Comparison of ENCODE assay signal across 17 cellular contexts in the genomic region with DNA sequence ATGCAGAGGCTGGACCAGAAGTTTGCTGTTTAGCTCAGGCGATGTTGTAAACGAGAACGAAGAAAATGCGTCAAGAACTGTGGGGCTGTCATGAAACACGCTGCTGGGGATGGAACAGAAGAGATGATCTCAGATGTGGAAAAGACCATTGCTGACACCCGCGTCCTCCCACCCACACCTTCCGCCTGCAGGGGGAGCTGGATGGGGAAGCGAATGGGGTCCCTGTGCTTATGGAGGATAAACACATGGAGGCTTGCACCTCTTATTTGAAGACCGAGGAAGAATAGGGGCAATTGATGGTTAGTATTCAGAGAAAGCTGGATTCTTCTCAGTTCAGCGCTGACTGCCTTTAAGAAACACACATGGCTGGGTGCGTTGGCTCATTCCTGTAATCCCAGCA.
A peak's percentile ranks its signal among the peaks of the same experiment; 100 is the strongest.
DNase-seq lines count a peak whose midpoint lies in the region; ATAC-seq, FAIRE-seq and TF ChIP-seq lines count a peak whose summit lies in the region.
"Had no signal": no experiment of that assay in that cellular context is flagged by ENCODE, and none has a peak within 500 bp of the region (broad histone marks: within the 10 kb centered on the region; RNA-seq: fewer than 3 reads in every experiment).

No MANE protein-coding gene starts in this region.

- POLR2A ChIA-PET in HepG2 (lab: Yijun Ruan, JAX) = no interaction called here
- POLR2A ChIA-PET in WTC11 (lab: Charles Lee) = no interaction called here

- H3K27ac ChIP-seq in HepG2 (ENCODE audit: extremely low read length, insufficient read depth, low read length) = no peak overlapping the region
- no peak overlapping the region for H3K27ac ChIP-seq in right lobe of liver
- H3K27ac ChIP-seq: BLaER1 had no signal

- H3K4me2 ChIP-seq in HepG2 (ENCODE audit: low read depth, low read length) = no peak overlapping the region
- H3K4me2 ChIP-seq: BLaER1 had no signal

- no peak for FAIRE-seq in HepG2 (lab: Jason Lieb, UNC)
- FAIRE-seq: HTR-8/SVneo had no signal

- H2AFZ ChIP-seq in HepG2 (ENCODE audit: low read length) = no peak overlapping the region

- ATAC-seq in HepG2 (no peak), right lobe of liver (no peak), WTC11 (no peak; the same call in 1 of the 2 replicates)
- ATAC-seq: CD8-positive, alpha-beta T cell had no signal

- H3K27me3 ChIP-seq in HepG2 (ENCODE audit: control insufficient read depth in 1 of 2, insufficient read depth in 2 of 2, low read length in 2 of 2) = no peaks in the 10 kb centered on the region
- no peaks in the 10 kb centered on the region for H3K27me3 ChIP-seq in right lobe of liver
- H3K27me3 ChIP-seq: BLaER1 had no signal

- TF ChIP-seq CTCF in HepG2 (CRISPR knock-in tag; IDR thresholded peaks at IDR 0.05) (0 out of 2 replicates have a peak, but pooled peaks have one; percentile 12), right lobe of liver (IDR thresholded peaks at IDR 0.05) (no peak), WTC11 (IDR thresholded peaks at IDR 0.05) (no peak), chondrocyte (IDR thresholded peaks at IDR 0.05) (no peak)

- H3K36me3 Mint-ChIP-seq in WTC11 (peaks cover 25% of the 10 kb centered on the region), chondrocyte (ENCODE audit: low read depth) (peaks cover 20% of the 10 kb centered on the region)

- H3K36me3 ChIP-seq in HepG2 (replicated peaks in 1 of 2; ENCODE audit: control insufficient read depth in 1 of 2, insufficient read depth in 2 of 2, low read length in 2 of 2) = peaks cover 3 to 18% of the 10 kb centered on the region in 2 experiments; a peak in 4 of 5 replicates
- H3K36me3 ChIP-seq in right lobe of liver = no peaks in the 10 kb centered on the region

- no peak for TF ChIP-seq POLR2A in HepG2 (IDR thresholded peaks at IDR 0.05; ENCODE audit: insufficient read depth in 1 of 2, low read depth in 2 of 2, low read length in 2 of 2)
- no peak for TF ChIP-seq POLR2A in right lobe of liver (IDR thresholded peaks at IDR 0.05)

- TF ChIP-seq EP300 in HepG2 (IDR thresholded peaks at IDR 0.05; ENCODE audit: low read depth in 2 of 2, low read length in 2 of 2) (no peak), HepG2 (CRISPR knock-in tag; IDR thresholded peaks at IDR 0.05; ENCODE audit: borderline replicate concordance) (no peak)

- no peaks in the 10 kb centered on the region for H3K4me1 ChIP-seq in HepG2 (ENCODE audit: insufficient read depth, low read length)
- H3K4me1 ChIP-seq in right lobe of liver = no peaks in the 10 kb centered on the region
- H3K4me1 ChIP-seq: BLaER1 had no signal

- H3K4me3 Mint-ChIP-seq in WTC11 (no peak overlapping the region), chondrocyte (ENCODE audit: unreplicated experiment) (no peak overlapping the region)
- H3K4me3 Mint-ChIP-seq: CD8-positive, alpha-beta T cell had no signal

- in situ Hi-C loops in HepG2 (cut with HindIII; ENCODE audit: extremely low pct_ligation_motif_present, low pct_unique_long_range_greater_than_20kb) = loop anchor here (25.0 kb wide), 1 partner anchor 739 kb away; no protein-coding TSS in a partner anchor

- CTCF ChIA-PET in HepG2 (lab: Yijun Ruan, JAX; ENCODE audit: low intra/inter-chr PET ratio, low total read pairs) = no interaction called here
- CTCF ChIA-PET in WTC11 (lab: Charles Lee) = interaction anchor here (0.6 to 1.7 kb wide), 2 partner anchors 160 to 927 kb away, joined by 4 to 7 read pairs; no protein-coding TSS in a partner anchor

- intact Hi-C loops in HepG2 (cut with micrococcal nuclease; ENCODE audit: unreplicated experiment) = no loop called here
- intact Hi-C loops in right lobe of liver (cut with DNase I) = no loop called here

- H3K4me1 Mint-ChIP-seq in WTC11 (no peaks in the 10 kb centered on the region; the same call in 1 of the 2 replicates), chondrocyte (ENCODE audit: low read depth) (no peaks in the 10 kb centered on the region)

- H3K9me3 Mint-ChIP-seq in WTC11 (no peaks in the 10 kb centered on the region), chondrocyte (ENCODE audit: low read depth) (peaks cover 24% of the 10 kb centered on the region)
- H3K9me3 Mint-ChIP-seq: CD8-positive, alpha-beta T cell had no signal

- no peaks in the 10 kb centered on the region for H3K79me2 ChIP-seq in HepG2 (ENCODE audit: insufficient read depth, low read length)

- no peak overlapping the region for H3K4me3 ChIP-seq in HepG2 (replicated peaks in 1 of 3; ENCODE audit: insufficient read depth in 1 of 3, low read depth in 2 of 3, low read length in 3 of 3)
- no peak overlapping the region for H3K4me3 ChIP-seq in right lobe of liver
- H3K4me3 ChIP-seq: BLaER1 had no signal

- H3K9ac ChIP-seq in HepG2 (ENCODE audit: insufficient read depth, low read depth, low read length) = no peak overlapping the region
- H3K9ac ChIP-seq: BLaER1 had no signal

- H4K20me1 ChIP-seq in HepG2 (ENCODE audit: insufficient read depth, low read length) = no peaks in the 10 kb centered on the region

- no TSS peak for BruUV-seq in HepG2 (replicated peaks; lab: Mats Ljungman, UMichigan)

- no peak overlapping the region for H3K27ac Mint-ChIP-seq in WTC11
- H3K27ac Mint-ChIP-seq in chondrocyte (ENCODE audit: unreplicated experiment) = no peak overlapping the region
- H3K27ac Mint-ChIP-seq: CD8-positive, alpha-beta T cell had no signal

- no peak for DNase-seq in HepG2 (ENCODE audit: low spot score)
- no peak for DNase-seq in right lobe of liver
- DNase-seq in WTC11 (ENCODE audit: low spot score) = peak; percentile 29
- peak; percentile 27 for DNase-seq in chondrocyte (ENCODE audit: low spot score)
- DNase-seq in KG1 (lab: John Stamatoyannopoulos, UW) = no peak
- DNase-seq in NCI-H1105 (lab: John Stamatoyannopoulos, UW) = no peak
- no peak for DNase-seq in NCI-H128 (lab: John Stamatoyannopoulos, UW; ENCODE audit: unreplicated experiment)
- no peak for DNase-seq in HuH-7.5 (ENCODE audit: low spot score)
- DNase-seq: 8988T; Calu3; CD8-positive, alpha-beta T cell; DMS79 treated with DMSO at 0.1 percent for 48 hours; GF-D8; GOT3; HCEC 1CT had no signal

- H3K9me3 ChIP-seq in HepG2 (ENCODE audit: low read length) (no peaks in the 10 kb centered on the region), right lobe of liver (no peaks in the 10 kb centered on the region)

- H3K27me3 Mint-ChIP-seq in WTC11 (ENCODE audit: low read depth) (no peaks in the 10 kb centered on the region), chondrocyte (ENCODE audit: low read depth) (no peaks in the 10 kb centered on the region)

- 96% methylated on average over 9 of the region's 12 CpGs for WGBS in HepG2 (ENCODE audit: low lambda C conversion rate)
- WGBS in right lobe of liver (ENCODE audit: insufficient coverage, low coverage, low lambda C conversion rate, missing lambda C conversion rate) = 89% methylated on average over 10 of the region's 12 CpGs

- TF ChIP-seq RAD21 in HepG2 (CRISPR knock-in tag; IDR thresholded peaks at IDR 0.05) = no peak

TF ChIP-seq in HepG2, 621 proteins besides CTCF, POLR2A, EP300 and RAD21 (continues in another document):
- no peak for TF ChIP-seq REPIN1 (CRISPR knock-in tag; IDR thresholded peaks at IDR 0.05; ENCODE audit: borderline replicate concordance, low read depth)
- TF ChIP-seq, protein P1, sequence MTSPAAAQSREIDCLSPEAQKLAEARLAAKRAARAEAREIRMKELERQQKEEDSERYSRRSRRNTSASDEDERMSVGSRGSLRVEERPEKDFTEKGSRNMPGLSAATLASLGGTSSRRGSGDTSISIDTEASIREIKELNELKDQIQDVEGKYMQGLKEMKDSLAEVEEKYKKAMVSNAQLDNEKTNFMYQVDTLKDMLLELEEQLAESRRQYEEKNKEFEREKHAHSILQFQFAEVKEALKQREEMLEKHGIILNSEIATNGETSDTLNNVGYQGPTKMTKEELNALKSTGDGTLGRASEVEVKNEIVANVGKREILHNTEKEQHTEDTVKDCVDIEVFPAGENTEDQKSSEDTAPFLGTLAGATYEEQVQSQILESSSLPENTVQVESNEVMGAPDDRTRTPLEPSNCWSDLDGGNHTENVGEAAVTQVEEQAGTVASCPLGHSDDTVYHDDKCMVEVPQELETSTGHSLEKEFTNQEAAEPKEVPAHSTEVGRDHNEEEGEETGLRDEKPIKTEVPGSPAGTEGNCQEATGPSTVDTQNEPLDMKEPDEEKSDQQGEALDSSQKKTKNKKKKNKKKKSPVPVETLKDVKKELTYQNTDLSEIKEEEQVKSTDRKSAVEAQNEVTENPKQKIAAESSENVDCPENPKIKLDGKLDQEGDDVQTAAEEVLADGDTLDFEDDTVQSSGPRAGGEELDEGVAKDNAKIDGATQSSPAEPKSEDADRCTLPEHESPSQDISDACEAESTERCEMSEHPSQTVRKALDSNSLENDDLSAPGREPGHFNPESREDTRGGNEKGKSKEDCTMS (CRISPR knock-in tag; conservative IDR thresholded peaks at IDR 0.05) = no peak

TF ChIP-seq in WTC11, 78 proteins besides CTCF, POLR2A, EP300 and RAD21:
- TF ChIP-seq TP53 (CRISPR knock-in tag; IDR thresholded peaks at IDR 0.05) = no peak

Comparison
In these comparisons a context has a peak if more than half of its experiments do, and no peak if none do; other contexts are left out.
1. DNase-seq: peak in WTC11 (single experiment) and chondrocyte (single experiment); none in HepG2 (single experiment), right lobe of liver (0 of 3), KG1 (single experiment), NCI-H1105 (single experiment), NCI-H128 (single experiment) and HuH-7.5 (single experiment).
2. Of the 50 proteins assayed by ChIP-seq in both HepG2 and WTC11: peak only in HepG2: CTCF; only in WTC11: none; in both: none; in neither: 49.